13 cellular contexts compared by ENCODE assay signal in the genomic region with DNA sequence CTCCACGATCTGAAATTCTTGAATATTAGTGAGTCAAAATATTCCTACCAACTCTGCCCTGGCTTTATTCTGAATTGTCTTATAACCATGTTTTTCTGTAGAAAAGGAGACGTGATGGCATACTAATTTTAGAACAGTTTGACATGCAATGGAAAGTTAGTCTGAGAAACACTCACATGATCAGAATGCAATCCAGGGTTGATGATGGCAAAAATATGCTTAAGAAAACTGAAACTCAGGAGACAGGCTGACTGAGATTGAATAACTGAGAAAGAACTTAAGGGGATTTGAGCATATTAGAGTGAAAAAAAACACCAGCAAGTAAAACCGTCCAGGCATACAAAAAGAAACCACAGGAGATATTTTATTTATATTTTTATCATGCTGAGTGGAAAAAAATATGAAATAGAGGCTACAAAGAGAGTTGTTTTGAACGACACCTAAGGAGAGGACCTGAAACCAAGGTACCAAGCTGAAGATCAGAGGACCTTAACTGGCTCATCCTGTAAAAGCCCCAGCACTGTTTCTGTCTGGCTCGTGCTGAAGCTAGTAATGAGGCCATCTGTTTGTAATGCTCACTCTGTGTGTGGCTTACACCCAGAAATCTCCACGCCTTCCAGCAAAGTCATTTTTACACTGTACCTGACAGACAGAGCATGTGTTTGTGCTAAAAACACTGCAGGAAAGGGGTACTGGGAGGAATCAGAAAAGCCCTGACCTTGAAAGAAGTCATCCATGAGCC.
DNase-seq lines count a peak whose midpoint lies in the region; ATAC-seq and TF ChIP-seq lines count a peak whose summit lies in the region.
"Had no signal": no experiment of that assay in that cellular context is flagged by ENCODE, and none has a peak within 500 bp of the region (broad histone marks: within the 10 kb centered on the region; RNA-seq: fewer than 3 reads in every experiment).

No MANE protein-coding gene starts in this region.

- no peak overlapping the region for H4K5ac ChIP-seq in H9 (ENCODE audit: insufficient read length, low read depth, low read length)

- H4K20me1 ChIP-seq in MM.1S (ENCODE audit: insufficient read depth, low read length) (no peaks in the 10 kb centered on the region), H9 (ENCODE audit: control insufficient read depth, insufficient read depth, insufficient read length) (no peaks in the 10 kb centered on the region)

- H3K9me3 Mint-ChIP-seq in H9 = no peaks in the 10 kb centered on the region
- H3K9me3 Mint-ChIP-seq: central memory CD8-positive, alpha-beta T cell; stimulated activated naive CD8-positive, alpha-beta T cell treated with anti-CD3 and anti-CD28 coated beads, Interleukin-15, Interleukin-2, amounts not matched to agents 100 ng/mL and 50 ng/mL, for 24 hours had no signal

- no peak overlapping the region for H3K14ac ChIP-seq in H9 (ENCODE audit: insufficient read depth, low read length)

- TF ChIP-seq CTCF in MM.1S (IDR thresholded peaks at IDR 0.05; ENCODE audit: low read length) (no peak), fibroblast of mammary gland (conservative IDR thresholded peaks at IDR 0.05; ENCODE audit: control insufficient read depth, insufficient read depth, low read depth, low read length) (no peak), GM20000 (IDR thresholded peaks at IDR 0.05; ENCODE audit: extremely low read depth, missing control alignments) (no peak), H9 (conservative IDR thresholded peaks at IDR 0.05) (no peak)

- H3K27me3 Mint-ChIP-seq in H9 (ENCODE audit: low read depth) = no peaks in the 10 kb centered on the region
- H3K27me3 Mint-ChIP-seq: central memory CD8-positive, alpha-beta T cell; stimulated activated naive CD8-positive, alpha-beta T cell treated with anti-CD3 and anti-CD28 coated beads, Interleukin-15, Interleukin-2, amounts not matched to agents 100 ng/mL and 50 ng/mL, for 24 hours had no signal

- no peaks in the 10 kb centered on the region for H3K4me1 Mint-ChIP-seq in H9
- H3K4me1 Mint-ChIP-seq: central memory CD8-positive, alpha-beta T cell had no signal

- H3K4me2 ChIP-seq in MM.1S (ENCODE audit: low read depth, low read length) (peak overlapping the region; percentile 5), H9 (ENCODE audit: insufficient read depth, insufficient read length, low read length) (no peak overlapping the region)

- no peak overlapping the region for H3K18ac ChIP-seq in H9 (ENCODE audit: insufficient read length, low read depth, low read length)

- H2AK5ac ChIP-seq in H9 (ENCODE audit: insufficient read length, low read length) = no peak overlapping the region

- H2BK15ac ChIP-seq in H9 (ENCODE audit: low read depth, low read length) = no peak overlapping the region

- H3K27ac Mint-ChIP-seq in H9 = no peak overlapping the region
- H3K27ac Mint-ChIP-seq: stimulated activated naive CD8-positive, alpha-beta T cell treated with anti-CD3 and anti-CD28 coated beads, Interleukin-15, Interleukin-2, amounts not matched to agents 100 ng/mL and 50 ng/mL, for 24 hours had no signal

- H4K8ac ChIP-seq in H9 (replicated peaks; ENCODE audit: insufficient read length, low read depth, low read length) = no peak overlapping the region

- no peak overlapping the region for H2BK20ac ChIP-seq in H9 (ENCODE audit: low read depth, low read length, poor library complexity, severe bottlenecking)

- H2AFZ ChIP-seq in ACC112 (ENCODE audit: low read length, unreplicated experiment) (peak overlapping the region; percentile 99), MM.1S (ENCODE audit: low read length) (no peak overlapping the region), H9 (ENCODE audit: low read length) (no peak overlapping the region)

- DNase-seq in MM.1S (peak; percentile 9), fibroblast of mammary gland (ENCODE audit: low read depth) (peak; percentile 66), pons (ENCODE audit: low spot score) (peak; percentile 17), GM20000 (ENCODE audit: low spot score) (no peak), H9 (no peak), NCI-H345 (lab: John Stamatoyannopoulos, UW) (no peak)
- DNase-seq: activated CD8-positive, alpha-beta memory T cell treated with anti-CD3 and anti-CD28 coated beads, Interleukin-2, amount 50 U/mL, for 48 hours; mucosa of descending colon; NCI-H1105 treated with DMSO at 0.1 percent for 48 hours had no signal

- no peaks in the 10 kb centered on the region for H3K9me2 ChIP-seq in MM.1S (replicated peaks; ENCODE audit: insufficient read depth, low read length)

- no peaks in the 10 kb centered on the region for H3K79me1 ChIP-seq in H9 (ENCODE audit: insufficient read depth, low read depth, low read length, poor library complexity, severe bottlenecking)

- H2BK120ac ChIP-seq in H9 (ENCODE audit: low read depth, low read length, poor library complexity, severe bottlenecking) = no peak overlapping the region

- peaks cover 16% of the 10 kb centered on the region for H3K4me1 ChIP-seq in ACC112 (ENCODE audit: control insufficient read depth, insufficient read depth, low read length, unreplicated experiment)
- H3K4me1 ChIP-seq in MM.1S (ENCODE audit: low read length) = no peaks in the 10 kb centered on the region
- no peaks in the 10 kb centered on the region for H3K4me1 ChIP-seq in H9 (ENCODE audit: insufficient read depth, low read length)

- no peaks in the 10 kb centered on the region for H3K36me3 Mint-ChIP-seq in H9 (ENCODE audit: insufficient read depth in 1 of 3, low read depth in 3 of 3)

- no peak overlapping the region for H3T11ph ChIP-seq in H9 (ENCODE audit: low read length)

- no peaks in the 10 kb centered on the region for H3K23me2 ChIP-seq in H9 (ENCODE audit: insufficient read length, low read depth, low read length, poor library complexity, severe bottlenecking)

- H3K9me3 ChIP-seq in MM.1S (replicated peaks; ENCODE audit: insufficient read depth, low read length) (no peaks in the 10 kb centered on the region), H9 (ENCODE audit: control insufficient read depth, low read depth, low read length) (no peaks in the 10 kb centered on the region)
- H3K9me3 ChIP-seq: mucosa of descending colon had no signal

- no peak overlapping the region for H4K91ac ChIP-seq in H9 (ENCODE audit: insufficient read length, low read depth, low read length)

- H3K79me2 ChIP-seq in ACC112 (ENCODE audit: control insufficient read depth, insufficient read depth, low read length, unreplicated experiment) (no peaks in the 10 kb centered on the region), MM.1S (ENCODE audit: low read length) (no peaks in the 10 kb centered on the region), H9 (ENCODE audit: insufficient read depth, low read length) (no peaks in the 10 kb centered on the region)

- no peaks in the 10 kb centered on the region for H3K36me3 ChIP-seq in ACC112 (ENCODE audit: insufficient read depth, low read length)
- H3K36me3 ChIP-seq in MM.1S (replicated peaks; ENCODE audit: insufficient read depth, low read length) = no peaks in the 10 kb centered on the region

- H2BK12ac ChIP-seq in H9 (ENCODE audit: insufficient read length, low read depth, low read length) = no peak overlapping the region

- no peak overlapping the region for H3K23ac ChIP-seq in H9 (ENCODE audit: insufficient read length, low read depth, low read length)

- no peak for ATAC-seq in HG03457 (IDR thresholded peaks at IDR 0.05; ENCODE audit: unreplicated experiment)
- ATAC-seq: mucosa of descending colon had no signal

- peak overlapping the region; percentile 57 for H3K4me3 ChIP-seq in ACC112 (ENCODE audit: low read depth, low read length)
- H3K4me3 ChIP-seq in MM.1S (ENCODE audit: low read length) = no peak overlapping the region
- H3K4me3 ChIP-seq in fibroblast of mammary gland (ENCODE audit: control insufficient read depth, low read depth, low read length) = no peak overlapping the region
- H3K4me3 ChIP-seq: mucosa of descending colon had no signal

- H3K27ac ChIP-seq in ACC112 (ENCODE audit: low read depth, low read length) = peak overlapping the region; percentile 94
- H3K27ac ChIP-seq in MM.1S (ENCODE audit: low read length) = peak overlapping the region; percentile 28; the same call in 1 of the 2 replicates
- H3K27ac ChIP-seq in H9 (ENCODE audit: insufficient read length, low read depth, low read length) = no peak overlapping the region

- no peak overlapping the region for H3K4ac ChIP-seq in H9 (ENCODE audit: low read depth, low read length)

- no peak overlapping the region for H3K9ac ChIP-seq in MM.1S (ENCODE audit: low read length)
- H3K9ac ChIP-seq in H9 (ENCODE audit: extremely low read depth, insufficient read length, low read length) = no peak overlapping the region

- H3K27me3 ChIP-seq in ACC112 (ENCODE audit: insufficient read depth, low read length) (no peaks in the 10 kb centered on the region), MM.1S (replicated peaks; ENCODE audit: insufficient read depth, low read length) (no peaks in the 10 kb centered on the region), H9 (ENCODE audit: insufficient read depth, low read length) (no peaks in the 10 kb centered on the region)

- WGBS in H9 (ENCODE audit: extremely low coverage, insufficient read length, low lambda C conversion rate) = no CpG with 5 or more reads among the region's 6 CpGs

- H3F3A ChIP-seq in MM.1S (ENCODE audit: insufficient read depth, low read length) = 0 out of 2 replicates have a peak, but pooled peaks cover 5% of the 10 kb centered on the region

- H3K56ac ChIP-seq in H9 (ENCODE audit: insufficient read length, low read depth, low read length) = no peak overlapping the region

- no peak overlapping the region for H2BK5ac ChIP-seq in H9 (ENCODE audit: insufficient read length, low read length)

- H3K4me3 Mint-ChIP-seq in H9 = no peak overlapping the region
- H3K4me3 Mint-ChIP-seq: central memory CD8-positive, alpha-beta T cell; stimulated activated naive CD8-positive, alpha-beta T cell treated with anti-CD3 and anti-CD28 coated beads, Interleukin-15, Interleukin-2, amounts not matched to agents 100 ng/mL and 50 ng/mL, for 24 hours had no signal

Comparison
In these comparisons a context has a peak if more than half of its experiments do, and no peak if none do; other contexts are left out.
1. DNase-seq: peak in MM.1S (single experiment), fibroblast of mammary gland (single experiment) and pons (single experiment); none in GM20000 (single experiment), H9 (single experiment) and NCI-H345 (single experiment).